Comparison of ENCODE assay signal across 11 cellular contexts in genomic region chr2:47068966-47069627, GRCh38.
DNase-seq lines count a peak whose midpoint lies in the region; ATAC-seq and TF ChIP-seq lines count a peak whose summit lies in the region.
"Had no signal": no experiment of that assay in that cellular context is flagged by ENCODE, and none has a peak within 500 bp of the region (broad histone marks: within the 10 kb centered on the region; RNA-seq: fewer than 3 reads in every experiment).

No MANE protein-coding gene starts in this region.

- H3K27ac Mint-ChIP-seq in CD14-positive monocyte, result peak overlapping the region; percentile 88 to 100 (median 98)

- DNase-seq in CD14-positive monocyte (ENCODE audit: low spot score), result peak; percentile 21
- peak in 2 of 3 donors; percentile 71 to 74 for DNase-seq in right cardiac atrium
- DNase-seq in A172 (ENCODE audit: low spot score), result no peak
- DNase-seq in foreskin keratinocyte, result no peak
- no peak for DNase-seq in CD1c-positive myeloid dendritic cell (ENCODE audit: extremely low spot score)
- DNase-seq: cortex of kidney; NCI-H187; stimulated activated naive CD4-positive, alpha-beta T cell had no signal

- intact Hi-C loops in CD14-positive monocyte (cut with micrococcal nuclease), result no loop called here
- intact Hi-C loops in right cardiac atrium (cut with DNase I), result no loop called here

- WGBS in right cardiac atrium, result 49% methylated on average over 6 of the region's 6 CpGs

- TF ChIP-seq CTCF in CD14-positive monocyte (IDR thresholded peaks at IDR 0.05) (no peak), VCaP (conservative IDR thresholded peaks at IDR 0.05) (no peak), foreskin keratinocyte (conservative IDR thresholded peaks at IDR 0.05) (no peak)

- peak overlapping the region in 1 of 2 donors; percentile 48 for H3K4me3 Mint-ChIP-seq in CD14-positive monocyte

- H3K36me3 ChIP-seq in rectal smooth muscle tissue (ENCODE audit: control insufficient read depth, insufficient read depth, low read length), result no peaks in the 10 kb centered on the region

- H3K27ac ChIP-seq in VCaP, result peak overlapping the region; percentile 72
- peak overlapping the region; percentile 65 for H3K27ac ChIP-seq in right cardiac atrium (ENCODE audit: low read length)
- H3K27ac ChIP-seq in rectal smooth muscle tissue (ENCODE audit: low read depth, low read length), result peak overlapping the region; percentile 96
- no peak overlapping the region for H3K27ac ChIP-seq in foreskin keratinocyte

- H3K9ac ChIP-seq in rectal smooth muscle tissue (ENCODE audit: low read length), result no peak overlapping the region

- peaks cover 39% of the 10 kb centered on the region for H3K4me1 ChIP-seq in right cardiac atrium (ENCODE audit: control insufficient read depth, insufficient read depth, low read length)
- H3K4me1 ChIP-seq in rectal smooth muscle tissue (ENCODE audit: control insufficient read depth, insufficient read depth, low read length), result peaks cover 67% of the 10 kb centered on the region
- peaks cover 19% of the 10 kb centered on the region for H3K4me1 ChIP-seq in foreskin keratinocyte

- ATAC-seq in right cardiac atrium, result no peak
- no peak for ATAC-seq in HG03045 (IDR thresholded peaks at IDR 0.05; ENCODE audit: unreplicated experiment)
- no peak for ATAC-seq in foreskin keratinocyte

- peaks cover 95% of the 10 kb centered on the region for H3K4me1 Mint-ChIP-seq in CD14-positive monocyte

- no peaks in the 10 kb centered on the region for H3K9me3 Mint-ChIP-seq in CD14-positive monocyte

- no peaks in the 10 kb centered on the region for H3K27me3 ChIP-seq in right cardiac atrium (ENCODE audit: control insufficient read depth, insufficient read depth)
- H3K27me3 ChIP-seq in rectal smooth muscle tissue (ENCODE audit: control insufficient read depth, insufficient read depth, low read length), result no peaks in the 10 kb centered on the region
- H3K27me3 ChIP-seq in foreskin keratinocyte, result no peaks in the 10 kb centered on the region

- peaks cover 41 to 79% of the 10 kb centered on the region in 2 donors for H3K36me3 Mint-ChIP-seq in CD14-positive monocyte

- peaks cover 0 to 8% (median 3%) of the 10 kb centered on the region in 3 donors for H3K27me3 Mint-ChIP-seq in CD14-positive monocyte (ENCODE audit: low read depth in 3 of 3)

- no peaks in the 10 kb centered on the region for H3K9me3 ChIP-seq in right cardiac atrium (ENCODE audit: control insufficient read depth, low read length)

- H3K4me3 ChIP-seq in right cardiac atrium (ENCODE audit: low read length) (no peak overlapping the region), rectal smooth muscle tissue (ENCODE audit: low read length) (no peak overlapping the region)

Comparison
In these comparisons a context has a peak if more than half of its experiments do, and no peak if none do; other contexts are left out.
1. DNase-seq: peak in CD14-positive monocyte (single experiment) and right cardiac atrium (2 of 3); none in A172 (single experiment), foreskin keratinocyte (0 of 2) and CD1c-positive myeloid dendritic cell (single experiment).